Comparison of ENCODE assay signal across 11 cellular contexts in genomic region chr18:62287753-62288668, GRCh38. TPM values are rescaled to one million over a fixed set of nuclear protein-coding genes. Genes with fewer than 3 reads are reported as not detected.
DNase-seq lines count a peak whose midpoint lies in the region; ATAC-seq and TF ChIP-seq lines count a peak whose summit lies in the region.
"Had no signal": no experiment of that assay in that cellular context is flagged by ENCODE, and none has a peak within 500 bp of the region (broad histone marks: within the 10 kb centered on the region; RNA-seq: fewer than 3 reads in every experiment).

No MANE protein-coding gene starts in this region.

- H3K27ac ChIP-seq in heart right ventricle: peak overlapping the region in 1 of 10 donors; percentile 6
- H3K27ac ChIP-seq in H9 (ENCODE audit: insufficient read length, low read depth, low read length): no peak overlapping the region
- H3K27ac ChIP-seq: cardiac muscle cell, ovary had no signal

- TF ChIP-seq CTCF in CD14-positive monocyte (IDR thresholded peaks at IDR 0.05): no peak
- no peak for TF ChIP-seq CTCF in heart right ventricle (IDR thresholded peaks at IDR 0.05)
- TF ChIP-seq CTCF in H9 (conservative IDR thresholded peaks at IDR 0.05): no peak

- no peaks in the 10 kb centered on the region for H3K27me3 ChIP-seq in heart right ventricle
- no peaks in the 10 kb centered on the region for H3K27me3 ChIP-seq in H9 (ENCODE audit: insufficient read depth, low read length)
- H3K27me3 ChIP-seq: cardiac muscle cell, ovary had no signal

- H3K4me3 ChIP-seq in heart right ventricle: no peak overlapping the region
- H3K4me3 ChIP-seq: cardiac muscle cell, ovary had no signal

- H3T11ph ChIP-seq in H9 (ENCODE audit: low read length): no peak overlapping the region

- H3K18ac ChIP-seq in H9 (ENCODE audit: insufficient read length, low read depth, low read length): no peak overlapping the region

- peaks cover 35 to 41% of the 10 kb centered on the region in 2 donors for H3K36me3 Mint-ChIP-seq in CD14-positive monocyte
- H3K36me3 Mint-ChIP-seq in activated T-helper 17 cell treated with anti-CD3 and anti-CD28 coated beads, Interleukin-2, amount 50 U/mL, for 72 hours (ENCODE audit: low read depth): no peaks in the 10 kb centered on the region
- peaks cover 0 to 20% (median 14%) of the 10 kb centered on the region in 3 experiments; a peak in 5 of 7 replicates for H3K36me3 Mint-ChIP-seq in H9 (ENCODE audit: insufficient read depth in 1 of 3, low read depth in 3 of 3)

- no peak for DNase-seq in CD14-positive monocyte (ENCODE audit: low spot score)
- DNase-seq in DMS53 treated with DMSO at 0.1 percent for 48 hours (lab: John Stamatoyannopoulos, UW; ENCODE audit: unreplicated experiment): no peak
- DNase-seq in heart right ventricle: no peak
- DNase-seq in H9: no peak
- DNase-seq: NCI-H2029 treated with DMSO at 0.1 percent for 48 hours, ovary had no signal

- H3K4me1 ChIP-seq in heart right ventricle (peaks cover 0 to 44% (median 6%) of the 10 kb centered on the region in 9 donors), H9 (ENCODE audit: insufficient read depth, low read length) (no peaks in the 10 kb centered on the region)

- H4K91ac ChIP-seq in H9 (ENCODE audit: insufficient read length, low read depth, low read length): no peak overlapping the region

- no peak overlapping the region for H4K8ac ChIP-seq in H9 (replicated peaks; ENCODE audit: insufficient read length, low read depth, low read length)

- no peak overlapping the region for H2BK15ac ChIP-seq in H9 (ENCODE audit: low read depth, low read length)

- H3K27ac Mint-ChIP-seq in CD14-positive monocyte: peak overlapping the region; percentile 58 to 92 (median 79)
- peak overlapping the region; percentile 65 for H3K27ac Mint-ChIP-seq in activated T-helper 17 cell treated with anti-CD3 and anti-CD28 coated beads, Interleukin-2, amount 50 U/mL, for 72 hours
- H3K27ac Mint-ChIP-seq in H9: no peak overlapping the region

- peaks cover 0 to 3% (median 0%) of the 10 kb centered on the region in 3 donors for H3K27me3 Mint-ChIP-seq in CD14-positive monocyte (ENCODE audit: low read depth in 3 of 3)
- no peaks in the 10 kb centered on the region for H3K27me3 Mint-ChIP-seq in activated T-helper 17 cell treated with anti-CD3 and anti-CD28 coated beads, Interleukin-2, amount 50 U/mL, for 72 hours
- H3K27me3 Mint-ChIP-seq in H9 (ENCODE audit: low read depth): no peaks in the 10 kb centered on the region

- no peaks in the 10 kb centered on the region for H3K23me2 ChIP-seq in H9 (ENCODE audit: insufficient read length, low read depth, low read length, poor library complexity, severe bottlenecking)

- H4K5ac ChIP-seq in H9 (ENCODE audit: insufficient read length, low read depth, low read length): no peak overlapping the region

- H3K23ac ChIP-seq in H9 (ENCODE audit: insufficient read length, low read depth, low read length): no peak overlapping the region

- H3K79me2 ChIP-seq in H9 (ENCODE audit: insufficient read depth, low read length): no peaks in the 10 kb centered on the region

- H3K9me3 Mint-ChIP-seq in CD14-positive monocyte: no peaks in the 10 kb centered on the region
- no peaks in the 10 kb centered on the region for H3K9me3 Mint-ChIP-seq in activated T-helper 17 cell treated with anti-CD3 and anti-CD28 coated beads, Interleukin-2, amount 50 U/mL, for 72 hours
- no peaks in the 10 kb centered on the region for H3K9me3 Mint-ChIP-seq in H9

- no peak overlapping the region for H3K4me2 ChIP-seq in H9 (ENCODE audit: insufficient read depth, insufficient read length, low read length)

- no peak overlapping the region for H2BK5ac ChIP-seq in H9 (ENCODE audit: insufficient read length, low read length)

- H3K9me3 ChIP-seq in heart right ventricle (no peaks in the 10 kb centered on the region), H9 (ENCODE audit: control insufficient read depth, low read depth, low read length) (no peaks in the 10 kb centered on the region)
- H3K9me3 ChIP-seq: ovary had no signal

- H3K9ac ChIP-seq in H9 (ENCODE audit: extremely low read depth, insufficient read length, low read length): no peak overlapping the region

- H3K36me3 ChIP-seq in heart right ventricle: peaks cover 0 to 83% (median 14%) of the 10 kb centered on the region in 9 donors
- H3K36me3 ChIP-seq: ovary had no signal

- H3K4me1 Mint-ChIP-seq in CD14-positive monocyte (peaks cover 38% of the 10 kb centered on the region), H9 (no peaks in the 10 kb centered on the region)
- H3K4me1 Mint-ChIP-seq in activated T-helper 17 cell treated with anti-CD3 and anti-CD28 coated beads, Interleukin-2, amount 50 U/mL, for 72 hours: peaks cover 20% of the 10 kb centered on the region

- no peak overlapping the region for H2BK120ac ChIP-seq in H9 (ENCODE audit: low read depth, low read length, poor library complexity, severe bottlenecking)

- peak; percentile 43 for ATAC-seq in GM21360 (IDR thresholded peaks at IDR 0.05; ENCODE audit: unreplicated experiment)
- peak; percentile 42 for ATAC-seq in HG03159 (IDR thresholded peaks at IDR 0.05; ENCODE audit: unreplicated experiment)
- no peak for ATAC-seq in activated T-helper 17 cell treated with anti-CD3 and anti-CD28 coated beads, Interleukin-2, amount 50 U/mL, for 72 hours (replicated peaks)
- ATAC-seq in HG02973 (IDR thresholded peaks at IDR 0.05; ENCODE audit: unreplicated experiment): no peak
- ATAC-seq in heart right ventricle: no peak

- H3K79me1 ChIP-seq in H9 (ENCODE audit: insufficient read depth, low read depth, low read length, poor library complexity, severe bottlenecking): no peaks in the 10 kb centered on the region

- H2AK5ac ChIP-seq in H9 (ENCODE audit: insufficient read length, low read length): no peak overlapping the region

- intact Hi-C loops in CD14-positive monocyte (cut with micrococcal nuclease) (no loop called here), heart right ventricle (cut with DNase I) (no loop called here)

- no peak overlapping the region for H3K4me3 Mint-ChIP-seq in CD14-positive monocyte
- no peak overlapping the region for H3K4me3 Mint-ChIP-seq in activated T-helper 17 cell treated with anti-CD3 and anti-CD28 coated beads, Interleukin-2, amount 50 U/mL, for 72 hours
- no peak overlapping the region for H3K4me3 Mint-ChIP-seq in H9

- H2AFZ ChIP-seq in H9 (ENCODE audit: low read length): no peak overlapping the region

- H2BK20ac ChIP-seq in H9 (ENCODE audit: low read depth, low read length, poor library complexity, severe bottlenecking): no peak overlapping the region

- 92 to 95% methylated on average over 2 of the region's 2 CpGs for WGBS in heart right ventricle, 2 donors
- WGBS in H9 (ENCODE audit: extremely low coverage, insufficient read length, low lambda C conversion rate): no CpG with 5 or more reads among the region's 2 CpGs

- no peak overlapping the region for H3K4ac ChIP-seq in H9 (ENCODE audit: low read depth, low read length)

- no peak overlapping the region for H2BK12ac ChIP-seq in H9 (ENCODE audit: insufficient read length, low read depth, low read length)

- H3K14ac ChIP-seq in H9 (ENCODE audit: insufficient read depth, low read length): no peak overlapping the region

- H3K56ac ChIP-seq in H9 (ENCODE audit: insufficient read length, low read depth, low read length): no peak overlapping the region

- H4K20me1 ChIP-seq in H9 (ENCODE audit: control insufficient read depth, insufficient read depth, insufficient read length): no peaks in the 10 kb centered on the region

RNA-seq across cellular contexts. Expression of gene TNFRSF11A, which starts 37.1 kb away (rescaled TPM):
- under 1 TPM; 0.05 to 0.67 TPM for polyA plus RNA-seq in CD14-positive monocyte
- 10 to 100 TPM; 26.8 to 41.9 TPM for total RNA-seq in activated T-helper 17 cell treated with anti-CD3 and anti-CD28 coated beads, Interleukin-2, amount 50 U/mL, for 72 hours
- total RNA-seq in heart right ventricle: 1 to 10 TPM in 5 of 10 donors, under 1 TPM in 5; 0.34 to 2.7 (median 1.1) TPM
- under 1 TPM; 0.29 to 0.33 TPM for polyA plus RNA-seq in heart right ventricle
- 7.8 and 8.1 TPM in 2 replicates for total RNA-seq in H9 (2021)

Comparison
In these comparisons a context has a peak if more than half of its experiments do, and no peak if none do; other contexts are left out.
1. H3K27ac Mint-ChIP-seq: peak in CD14-positive monocyte (7 of 7) and activated T-helper 17 cell treated with anti-CD3 and anti-CD28 coated beads, Interleukin-2, amount 50 U/mL, for 72 hours (single experiment); none in H9 (0 of 3).
2. ATAC-seq: peak in GM21360 (single experiment) and HG03159 (single experiment); none in activated T-helper 17 cell treated with anti-CD3 and anti-CD28 coated beads, Interleukin-2, amount 50 U/mL, for 72 hours (single experiment), HG02973 (single experiment) and heart right ventricle (0 of 8).